ENCODE assay signal across 8 cellular contexts in genomic region chr19:48170817-48171347, GRCh38. TPM values are rescaled to one million over a fixed set of nuclear protein-coding genes. Genes with fewer than 3 reads are reported as not detected.
A peak's percentile ranks its signal among the peaks of the same experiment; 100 is the strongest.
DNase-seq lines count a peak whose midpoint lies in the region; ATAC-seq and TF ChIP-seq lines count a peak whose summit lies in the region.

No MANE protein-coding gene starts in this region.

- no peak for TF ChIP-seq CTCF in NB4 (IDR thresholded peaks at IDR 0.05; ENCODE audit: low read depth, low read length)
- TF ChIP-seq CTCF in nephron (IDR thresholded peaks at IDR 0.05; ENCODE audit: unreplicated experiment in 3 of 3), result no peak

- no peak for DNase-seq in NB4 (ENCODE audit: low read depth)
- DNase-seq in dermis blood vessel endothelial cell, result peak; percentile 14
- no peak for DNase-seq in MV-4-11 (lab: John Stamatoyannopoulos, UW)
- DNase-seq in COLO829 (ENCODE audit: low spot score), result no peak

- peak overlapping the region; percentile 89 to 97 (median 90) for H3K4me3 Mint-ChIP-seq in nephron

- H3K27me3 Mint-ChIP-seq in nephron (ENCODE audit: low read depth), result no peaks in the 10 kb centered on the region

- no peaks in the 10 kb centered on the region for H3K9me3 Mint-ChIP-seq in nephron

- TF ChIP-seq POLR2A in NB4 (IDR thresholded peaks at IDR 0.05; ENCODE audit: extremely low read depth, insufficient read length), result peak; percentile 17

- H3K4me1 Mint-ChIP-seq in nephron, result peaks cover 11% of the 10 kb centered on the region

- peak overlapping the region; percentile 88 for H3K4me3 ChIP-seq in NB4 (ENCODE audit: low read depth, low read length)

- ATAC-seq in GM18511 (IDR thresholded peaks at IDR 0.05; ENCODE audit: unreplicated experiment) (peak; percentile 7), HG02610 (IDR thresholded peaks at IDR 0.05; ENCODE audit: unreplicated experiment) (no peak), GM18870 (IDR thresholded peaks at IDR 0.05; ENCODE audit: unreplicated experiment) (no peak)

- H3K36me3 Mint-ChIP-seq in nephron (ENCODE audit: low read depth), result peaks cover 33% of the 10 kb centered on the region

- H3K27ac Mint-ChIP-seq in nephron, result peak overlapping the region; percentile 89 to 97 (median 92)

RNA-seq across cellular contexts. Expression of gene ZSWIM9, which starts 0.4 kb away (rescaled TPM):
- 3.1 and 5.0 TPM in 2 replicates for total RNA-seq in dermis blood vessel endothelial cell

RNA-seq across cellular contexts. Expression of gene LIG1, which starts 0.7 kb away (rescaled TPM):
- total RNA-seq in dermis blood vessel endothelial cell, result 32.5 and 46.9 TPM in 2 replicates
